In the genomic region with DNA sequence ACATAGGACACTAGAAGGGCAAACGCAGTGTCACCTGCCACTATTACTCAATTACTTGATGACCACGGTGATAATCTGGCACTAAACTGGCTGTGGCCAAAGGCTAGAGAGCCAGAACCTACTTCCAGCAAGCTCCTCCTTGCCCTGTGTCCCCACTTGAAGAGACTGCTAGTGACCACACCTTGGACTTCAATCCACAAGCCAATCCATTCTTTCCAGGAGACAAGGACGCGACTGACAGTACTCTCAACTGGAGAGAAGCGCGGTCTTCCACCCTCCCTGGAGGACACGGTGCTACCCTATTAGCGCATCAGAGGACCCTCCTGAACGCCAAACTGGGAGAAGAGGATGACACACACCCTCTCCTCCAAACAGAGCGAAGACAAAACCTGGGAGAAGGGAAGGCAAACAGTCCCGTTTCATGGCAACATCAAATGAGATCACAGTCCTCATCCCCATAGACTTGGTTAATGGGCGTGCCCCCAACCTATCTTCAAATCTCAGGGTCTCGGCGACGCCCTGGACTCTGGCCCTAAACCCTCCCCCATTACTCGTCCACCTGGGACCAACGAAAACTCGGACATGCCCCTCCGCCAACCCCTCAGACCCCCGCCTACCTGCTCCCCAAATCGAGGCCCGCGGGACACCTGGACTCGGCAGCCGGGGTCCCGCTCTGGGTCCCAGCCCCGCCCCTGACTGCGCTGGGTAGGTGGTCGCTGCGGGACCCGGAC, we compare ENCODE assay signal across 8 cellular contexts. TPM values are rescaled to one million over a fixed set of nuclear protein-coding genes. Genes with fewer than 3 reads are reported as not detected.
A peak's percentile ranks its signal among the peaks of the same experiment; 100 is the strongest.
DNase-seq lines count a peak whose midpoint lies in the region; ATAC-seq and TF ChIP-seq lines count a peak whose summit lies in the region.

No MANE protein-coding gene starts in this region.

- no peaks in the 10 kb centered on the region for H3K27me3 ChIP-seq in trophoblast cell (ENCODE audit: insufficient read depth, low read length)

- H3K4ac ChIP-seq in trophoblast cell (ENCODE audit: low read depth, low read length) = peak overlapping the region; percentile 99

- H3K9ac ChIP-seq in trophoblast cell (ENCODE audit: low read length) = peak overlapping the region; percentile 99

- H2BK5ac ChIP-seq in trophoblast cell (ENCODE audit: low read depth, low read length, poor library complexity) = peak overlapping the region; percentile 100

- peak overlapping the region; percentile 100 for H4K91ac ChIP-seq in trophoblast cell (ENCODE audit: low read depth, low read length)

- H3K4me1 ChIP-seq in trophoblast cell (ENCODE audit: control insufficient read depth in 1 of 2, insufficient read depth in 2 of 2, low read length in 2 of 2) = peaks cover 0 to 14% of the 10 kb centered on the region in 2 experiments

- H3K4me3 ChIP-seq in trophoblast cell (ENCODE audit: low read depth, low read length) = peak overlapping the region; percentile 98

- peak overlapping the region; percentile 63 for H3K4me2 ChIP-seq in trophoblast cell (ENCODE audit: low read length)

- H3K79me2 ChIP-seq in trophoblast cell (ENCODE audit: control insufficient read depth, insufficient read depth, low read length, poor library complexity) = peaks cover 24% of the 10 kb centered on the region

- peaks cover 13% of the 10 kb centered on the region in 2 experiments for H3K36me3 ChIP-seq in trophoblast cell (ENCODE audit: control insufficient read depth in 1 of 2, insufficient read depth in 2 of 2, low read length in 2 of 2)

- peak overlapping the region; percentile 99 for H2AFZ ChIP-seq in trophoblast cell (ENCODE audit: insufficient read depth, low read length, poor library complexity)

- H3K79me1 ChIP-seq in trophoblast cell (ENCODE audit: low read length) = peaks cover 9% of the 10 kb centered on the region

- H4K12ac ChIP-seq in trophoblast cell (ENCODE audit: low read depth, low read length) = peak overlapping the region; percentile 97

- peaks cover 9% of the 10 kb centered on the region for H3K36me3 Mint-ChIP-seq in activated T-cell treated with anti-CD3 and anti-CD28 coated beads, Interleukin-2, amount 50 U/mL, for 4 hours (ENCODE audit: insufficient read depth)
- no peaks in the 10 kb centered on the region for H3K36me3 Mint-ChIP-seq in glutamatergic neuron (ENCODE audit: unreplicated experiment)

- peak overlapping the region; percentile 100 for H3K14ac ChIP-seq in trophoblast cell (ENCODE audit: low read length)

- peak overlapping the region; percentile 100 for H3K27ac Mint-ChIP-seq in glutamatergic neuron (ENCODE audit: unreplicated experiment)

- peak overlapping the region; percentile 99 for H3K18ac ChIP-seq in trophoblast cell (ENCODE audit: low read length)

- peak overlapping the region; percentile 13 for H2AK5ac ChIP-seq in trophoblast cell (ENCODE audit: low read length)

- H3K23ac ChIP-seq in trophoblast cell (ENCODE audit: low read length) = no peak overlapping the region

- no peaks in the 10 kb centered on the region for H3K9me3 Mint-ChIP-seq in activated T-cell treated with anti-CD3 and anti-CD28 coated beads, Interleukin-2, amount 50 U/mL, for 4 hours
- H3K9me3 Mint-ChIP-seq in glutamatergic neuron (ENCODE audit: unreplicated experiment) = peaks cover 3% of the 10 kb centered on the region

- peak overlapping the region; percentile 100 for H4K8ac ChIP-seq in trophoblast cell (ENCODE audit: low read depth, low read length)

- H3K27me3 Mint-ChIP-seq in activated T-cell treated with anti-CD3 and anti-CD28 coated beads, Interleukin-2, amount 50 U/mL, for 4 hours (ENCODE audit: low read depth) = no peaks in the 10 kb centered on the region
- H3K27me3 Mint-ChIP-seq in glutamatergic neuron (ENCODE audit: unreplicated experiment) = peaks cover 14% of the 10 kb centered on the region

- peak overlapping the region; percentile 91 for H3K4me3 Mint-ChIP-seq in activated T-cell treated with anti-CD3 and anti-CD28 coated beads, Interleukin-2, amount 50 U/mL, for 4 hours
- peak overlapping the region; percentile 100 for H3K4me3 Mint-ChIP-seq in glutamatergic neuron (ENCODE audit: unreplicated experiment)

- no peaks in the 10 kb centered on the region for H3K9me3 ChIP-seq in trophoblast cell (ENCODE audit: insufficient read depth, low read depth, low read length)

- TF ChIP-seq CTCF in glutamatergic neuron (IDR thresholded peaks at IDR 0.05; ENCODE audit: partially characterized antibody, unreplicated experiment) = no peak

- peak overlapping the region; percentile 100 for H2BK120ac ChIP-seq in trophoblast cell (ENCODE audit: insufficient read depth, low read length, poor library complexity)

- H3K4me1 Mint-ChIP-seq in activated T-cell treated with anti-CD3 and anti-CD28 coated beads, Interleukin-2, amount 50 U/mL, for 4 hours (ENCODE audit: low read depth) = peaks cover 29% of the 10 kb centered on the region
- H3K4me1 Mint-ChIP-seq in glutamatergic neuron (ENCODE audit: low read depth, unreplicated experiment) = peaks cover 26% of the 10 kb centered on the region

- peak overlapping the region; percentile 88 for H3K27ac ChIP-seq in trophoblast cell (ENCODE audit: low read depth, low read length)

- no CpG with 5 or more reads among the region's 31 CpGs for WGBS in trophoblast cell (ENCODE audit: extremely low coverage, insufficient coverage, insufficient read length)

- DNase-seq in AG08396 (ENCODE audit: low spot score) (peak; percentile 47), HuH-7 (ENCODE audit: low spot score) (peak; percentile 34), glutamatergic neuron (peak; percentile 47), trophoblast cell (peak in 1 of 2 donors; percentile 50), NK-92 (lab: John Stamatoyannopoulos, UW; ENCODE audit: unreplicated experiment) (no peak)
- DNase-seq in activated T-cell treated with anti-CD3 and anti-CD28 coated beads, Interleukin-2, amount 50 U/mL, for 4 hours = no peak

- peak overlapping the region; percentile 17 for H2BK12ac ChIP-seq in trophoblast cell (ENCODE audit: low read length)

- ATAC-seq in GM18907 (IDR thresholded peaks at IDR 0.05; ENCODE audit: unreplicated experiment) (peak; percentile 19), HG02610 (IDR thresholded peaks at IDR 0.05; ENCODE audit: unreplicated experiment) (no peak)
- ATAC-seq in activated T-cell treated with anti-CD3 and anti-CD28 coated beads, Interleukin-2, amount 50 U/mL, for 4 hours = peak; percentile 11

RNA-seq across cellular contexts. Expression of a gene that starts 0.5 kb away (rescaled TPM):
- 10 to 100 TPM; 15.6 to 27.0 (median 25.6) TPM for total RNA-seq in activated T-cell treated with anti-CD3 and anti-CD28 coated beads, Interleukin-2, amount 50 U/mL, for 4 hours
- total RNA-seq in glutamatergic neuron (ENCODE audit: unreplicated experiment) = 131 TPM
- polyA plus RNA-seq in trophoblast cell (2013) = 19.4 and 21.6 TPM in 2 replicates

RNA-seq across cellular contexts. Expression of a gene that starts 30.3 kb away (rescaled TPM):
- 10 to 100 TPM; 27.4 to 38.3 (median 32.7) TPM for total RNA-seq in activated T-cell treated with anti-CD3 and anti-CD28 coated beads, Interleukin-2, amount 50 U/mL, for 4 hours
- total RNA-seq in glutamatergic neuron (ENCODE audit: unreplicated experiment) = 1.1 TPM
- polyA plus RNA-seq in trophoblast cell (2013) = 0.10 and 0.11 TPM in 2 replicates

RNA-seq across cellular contexts. Expression of a gene that starts 44.6 kb away (rescaled TPM):
- total RNA-seq in activated T-cell treated with anti-CD3 and anti-CD28 coated beads, Interleukin-2, amount 50 U/mL, for 4 hours = 100 to 1,000 TPM; 154 to 163 (median 161) TPM
- 71.7 TPM for total RNA-seq in glutamatergic neuron (ENCODE audit: unreplicated experiment)
- 103 and 107 TPM in 2 replicates for polyA plus RNA-seq in trophoblast cell (2013)

Comparison
In these comparisons a context has a peak if more than half of its experiments do, and no peak if none do; other contexts are left out.
1. DNase-seq: peak in AG08396 (single experiment), HuH-7 (single experiment) and glutamatergic neuron (single experiment); none in activated T-cell treated with anti-CD3 and anti-CD28 coated beads, Interleukin-2, amount 50 U/mL, for 4 hours (single experiment) and NK-92 (single experiment).
2. RNA of a gene that starts 30.3 kb away (total RNA-seq): 27.4 to 38.3 TPM in activated T-cell treated with anti-CD3 and anti-CD28 coated beads, Interleukin-2, amount 50 U/mL, for 4 hours; 1.1 TPM in glutamatergic neuron (single experiment); every median in the first group is over 10 times any median in the second.